ENCODE assay signal across 1 cellular context in genomic region chr18:50038448-50038847, GRCh38.
TF ChIP-seq lines count a peak whose summit lies in the region.

No MANE protein-coding gene starts in this region.

TF ChIP-seq in HCT116, 20 proteins besides CTCF, POLR2A, EP300 and RAD21 (continued from another document):
- TF ChIP-seq ATF3 (IDR thresholded peaks at IDR 0.05) (no peak), EZH2 (IDR thresholded peaks at IDR 0.05) (no peak), JUND (IDR thresholded peaks at IDR 0.05) (no peak), CBX3 (IDR thresholded peaks at IDR 0.05; ENCODE audit: low read depth) (no peak)
- TF ChIP-seq, protein P1, sequence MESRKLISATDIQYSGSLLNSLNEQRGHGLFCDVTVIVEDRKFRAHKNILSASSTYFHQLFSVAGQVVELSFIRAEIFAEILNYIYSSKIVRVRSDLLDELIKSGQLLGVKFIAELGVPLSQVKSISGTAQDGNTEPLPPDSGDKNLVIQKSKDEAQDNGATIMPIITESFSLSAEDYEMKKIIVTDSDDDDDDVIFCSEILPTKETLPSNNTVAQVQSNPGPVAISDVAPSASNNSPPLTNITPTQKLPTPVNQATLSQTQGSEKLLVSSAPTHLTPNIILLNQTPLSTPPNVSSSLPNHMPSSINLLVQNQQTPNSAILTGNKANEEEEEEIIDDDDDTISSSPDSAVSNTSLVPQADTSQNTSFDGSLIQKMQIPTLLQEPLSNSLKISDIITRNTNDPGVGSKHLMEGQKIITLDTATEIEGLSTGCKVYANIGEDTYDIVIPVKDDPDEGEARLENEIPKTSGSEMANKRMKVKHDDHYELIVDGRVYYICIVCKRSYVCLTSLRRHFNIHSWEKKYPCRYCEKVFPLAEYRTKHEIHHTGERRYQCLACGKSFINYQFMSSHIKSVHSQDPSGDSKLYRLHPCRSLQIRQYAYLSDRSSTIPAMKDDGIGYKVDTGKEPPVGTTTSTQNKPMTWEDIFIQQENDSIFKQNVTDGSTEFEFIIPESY (IDR thresholded peaks at IDR 0.05; ENCODE audit: extremely low read depth, insufficient replicate concordance, low read length) = no peak
